30 cellular contexts compared by ENCODE assay signal in genomic region chr4:42497142-42497541, GRCh38.
"Had no signal": no experiment of that assay in that cellular context is flagged by ENCODE, and none has a peak within 500 bp of the region (broad histone marks: within the 10 kb centered on the region; RNA-seq: fewer than 3 reads in every experiment).

No MANE protein-coding gene starts in this region.

- H3K27ac ChIP-seq: colonic mucosa, epithelial cell of prostate, esophagus squamous epithelium, gastrocnemius medialis, heart right ventricle, left lung, lower lobe of right lung had no signal

- H3K9me3 Mint-ChIP-seq: effector memory CD8-positive, alpha-beta T cell; endodermal cell; immature natural killer cell; mesothelial cell of epicardium; naive B cell had no signal

- H3K27me3 ChIP-seq: colonic mucosa, esophagus squamous epithelium, gastrocnemius medialis, heart right ventricle, left lung had no signal

- H3K27ac Mint-ChIP-seq: dendritic cell treated with granulocyte-macrophage colony-stimulating factor and Interleukin-4, amounts not matched to agents 40 ng/mL and 50 ng/mL, for 4 days; endodermal cell; mesothelial cell of epicardium had no signal

- FAIRE-seq: endometrium, kidney had no signal

- H3K27me3 Mint-ChIP-seq: dendritic cell treated with granulocyte-macrophage colony-stimulating factor and Interleukin-4, amounts not matched to agents 40 ng/mL and 50 ng/mL, for 4 days; effector memory CD8-positive, alpha-beta T cell; naive B cell had no signal

- H3K9me3 ChIP-seq: colonic mucosa, esophagus squamous epithelium, gastrocnemius medialis, heart right ventricle, left lung, lower lobe of right lung, mucosa of descending colon had no signal

- H3K4me1 ChIP-seq: colonic mucosa, esophagus squamous epithelium, heart right ventricle, left lung, lower lobe of right lung had no signal

- ATAC-seq: effector memory CD8-positive, alpha-beta T cell; esophagus mucosa; gastrocnemius medialis; heart right ventricle; left colon; left lung; left ventricle myocardium superior; lower lobe of right lung; mucosa of descending colon had no signal

- H3K4me3 Mint-ChIP-seq: dendritic cell treated with granulocyte-macrophage colony-stimulating factor and Interleukin-4, amounts not matched to agents 40 ng/mL and 50 ng/mL, for 4 days; effector memory CD8-positive, alpha-beta T cell; endodermal cell; immature natural killer cell; mesothelial cell of epicardium; naive B cell had no signal

- DNase-seq: colonic mucosa; cortex of kidney; effector CD8-positive, alpha-beta T cell; effector memory CD8-positive, alpha-beta T cell; endodermal cell; erythroblast; esophagus squamous epithelium; foreskin fibroblast; foreskin melanocyte; gastrocnemius medialis; glutamatergic neuron; head of caudate nucleus; heart right ventricle; hippocampal formation; immature natural killer cell; islet precursor cell; kidney; kidney glomerular epithelial cell; left colon; left lung; left ventricle myocardium superior; lower lobe of right lung; mesenchymal stem cell; mucosa of descending colon; naive B cell had no signal

- H3K4me1 Mint-ChIP-seq: naive B cell had no signal

- H3K36me3 Mint-ChIP-seq: mesothelial cell of epicardium had no signal

- H3K4me3 ChIP-seq: colonic mucosa, esophagus squamous epithelium, gastrocnemius medialis, heart right ventricle, left lung, lower lobe of right lung, mucosa of descending colon had no signal

- H3K36me3 ChIP-seq: colonic mucosa, esophagus squamous epithelium, gastrocnemius medialis had no signal
